12 cellular contexts compared by ENCODE assay signal in genomic region chr16:89482824-89483220, GRCh38. TPM values are rescaled to one million over a fixed set of nuclear protein-coding genes. Genes with fewer than 3 reads are reported as not detected.
DNase-seq lines count a peak whose midpoint lies in the region; ATAC-seq and TF ChIP-seq lines count a peak whose summit lies in the region.
"Had no signal": no experiment of that assay in that cellular context is flagged by ENCODE, and none has a peak within 500 bp of the region (broad histone marks: within the 10 kb centered on the region; RNA-seq: fewer than 3 reads in every experiment).

No MANE protein-coding gene starts in this region.

- H3K79me2 ChIP-seq in smooth muscle cell (ENCODE audit: low read depth), result peaks cover 100% of the 10 kb centered on the region

- no peak for TF ChIP-seq CTCF in smooth muscle cell (IDR thresholded peaks at IDR 0.05; ENCODE audit: borderline replicate concordance, insufficient read depth, poor library complexity, severe bottlenecking)

- intact Hi-C loops in activated CD4-positive, alpha-beta T cell treated with anti-CD3 and anti-CD28 coated beads, Interleukin-2, amount 10 ng/mL, durations not matched to agents 24 days and 14 days (cut with micrococcal nuclease), result no loop called here
- intact Hi-C loops in Right ventricle myocardium inferior (cut with DNase I), result no loop called here

- H3K36me3 ChIP-seq in smooth muscle cell (ENCODE audit: low read depth), result no peaks in the 10 kb centered on the region

- no peaks in the 10 kb centered on the region for H3K27me3 Mint-ChIP-seq in activated CD4-positive, alpha-beta T cell treated with anti-CD3 and anti-CD28 coated beads, Interleukin-2, amount 10 ng/mL, durations not matched to agents 24 days and 14 days
- no peaks in the 10 kb centered on the region for H3K27me3 Mint-ChIP-seq in activated T-helper 17 cell treated with anti-CD3 and anti-CD28 coated beads, Interleukin-2, amount 50 U/mL, for 72 hours
- H3K27me3 Mint-ChIP-seq in immature natural killer cell (ENCODE audit: low read depth in 3 of 3), result peaks cover 22 to 29% (median 27%) of the 10 kb centered on the region in 3 donors

- peaks cover 100% of the 10 kb centered on the region for H4K20me1 ChIP-seq in smooth muscle cell (ENCODE audit: low read depth)

- 67% methylated on average over 5 of the region's 5 CpGs for WGBS in smooth muscle cell (ENCODE audit: low lambda C conversion rate)

- peak overlapping the region; percentile 70 for H3K27ac Mint-ChIP-seq in activated CD4-positive, alpha-beta T cell treated with anti-CD3 and anti-CD28 coated beads, Interleukin-2, amount 10 ng/mL, durations not matched to agents 24 days and 14 days
- peak overlapping the region; percentile 88 for H3K27ac Mint-ChIP-seq in activated T-helper 17 cell treated with anti-CD3 and anti-CD28 coated beads, Interleukin-2, amount 50 U/mL, for 72 hours
- peak overlapping the region; percentile 32 to 80 (median 73) for H3K27ac Mint-ChIP-seq in immature natural killer cell

- peaks cover 45% of the 10 kb centered on the region for H3K4me1 ChIP-seq in smooth muscle cell (ENCODE audit: low read depth)

- no peak overlapping the region for H2AFZ ChIP-seq in smooth muscle cell (ENCODE audit: low read depth)

- no peak overlapping the region for H3K9ac ChIP-seq in smooth muscle cell (ENCODE audit: low read depth)

- no peaks in the 10 kb centered on the region for H3K9me3 ChIP-seq in smooth muscle cell (replicated peaks; ENCODE audit: low read depth)

- H3K4me3 Mint-ChIP-seq in activated CD4-positive, alpha-beta T cell treated with anti-CD3 and anti-CD28 coated beads, Interleukin-2, amount 10 ng/mL, durations not matched to agents 24 days and 14 days, result peak overlapping the region; percentile 62
- H3K4me3 Mint-ChIP-seq in activated T-helper 17 cell treated with anti-CD3 and anti-CD28 coated beads, Interleukin-2, amount 50 U/mL, for 72 hours, result peak overlapping the region; percentile 97
- peak overlapping the region; percentile 80 to 87 (median 80) for H3K4me3 Mint-ChIP-seq in immature natural killer cell

- DNase-seq in activated CD4-positive, alpha-beta T cell treated with anti-CD3 and anti-CD28 coated beads, Interleukin-2, amount 10 ng/mL, durations not matched to agents 24 days and 14 days, result no peak
- DNase-seq in activated CD4-positive, alpha-beta T cell treated with anti-CD3 and anti-CD28 coated beads for 1 hour, result no peak
- no peak for DNase-seq in immature natural killer cell
- DNase-seq in smooth muscle cell (lab: John Stamatoyannopoulos, UW; ENCODE audit: unreplicated experiment), result no peak
- DNase-seq in stimulated activated CD4-positive, alpha-beta T cell treated with anti-CD3 and anti-CD28 coated beads, Interleukin-4, amount 100 ng/mL, for 4 hours, result no peak
- no peak for DNase-seq in stimulated activated naive CD4-positive, alpha-beta T cell treated with Interleukin-2 at 50 U/mL for 16 hours (lab: John Stamatoyannopoulos, UW)
- no peak for DNase-seq in Right ventricle myocardium inferior (ENCODE audit: missing footprints)
- DNase-seq: cerebellar nuclear complex, mammary epithelial cell, NCI-H748 treated with DMSO at 0.1 percent for 48 hours had no signal

- peak overlapping the region; percentile 72 for H3K4me2 ChIP-seq in smooth muscle cell

- H3K4me1 Mint-ChIP-seq in activated CD4-positive, alpha-beta T cell treated with anti-CD3 and anti-CD28 coated beads, Interleukin-2, amount 10 ng/mL, durations not matched to agents 24 days and 14 days, result peaks cover 74% of the 10 kb centered on the region
- peaks cover 76% of the 10 kb centered on the region for H3K4me1 Mint-ChIP-seq in activated T-helper 17 cell treated with anti-CD3 and anti-CD28 coated beads, Interleukin-2, amount 50 U/mL, for 72 hours
- H3K4me1 Mint-ChIP-seq in immature natural killer cell, result peaks cover 90 to 95% of the 10 kb centered on the region in 2 donors

- no peaks in the 10 kb centered on the region for H3K9me3 Mint-ChIP-seq in activated CD4-positive, alpha-beta T cell treated with anti-CD3 and anti-CD28 coated beads, Interleukin-2, amount 10 ng/mL, durations not matched to agents 24 days and 14 days
- H3K9me3 Mint-ChIP-seq in activated T-helper 17 cell treated with anti-CD3 and anti-CD28 coated beads, Interleukin-2, amount 50 U/mL, for 72 hours, result no peaks in the 10 kb centered on the region
- no peaks in the 10 kb centered on the region for H3K9me3 Mint-ChIP-seq in immature natural killer cell

- H3K4me3 ChIP-seq in smooth muscle cell, result no peak overlapping the region

- no peak for ATAC-seq in activated T-helper 17 cell treated with anti-CD3 and anti-CD28 coated beads, Interleukin-2, amount 50 U/mL, for 72 hours (replicated peaks)
- no peak for ATAC-seq in Right ventricle myocardium inferior

- H3F3A ChIP-seq in smooth muscle cell (ENCODE audit: low read depth), result peaks cover 32% of the 10 kb centered on the region

- H3K36me3 Mint-ChIP-seq in activated CD4-positive, alpha-beta T cell treated with anti-CD3 and anti-CD28 coated beads, Interleukin-2, amount 10 ng/mL, durations not matched to agents 24 days and 14 days (ENCODE audit: low read depth), result peaks cover 28% of the 10 kb centered on the region
- H3K36me3 Mint-ChIP-seq in activated T-helper 17 cell treated with anti-CD3 and anti-CD28 coated beads, Interleukin-2, amount 50 U/mL, for 72 hours (ENCODE audit: low read depth), result peaks cover 82% of the 10 kb centered on the region
- H3K36me3 Mint-ChIP-seq in immature natural killer cell, result peaks cover 0 to 5% (median 0%) of the 10 kb centered on the region in 3 donors

- no peaks in the 10 kb centered on the region for H3K27me3 ChIP-seq in smooth muscle cell (ENCODE audit: low read depth)

- H3K27ac ChIP-seq in smooth muscle cell (ENCODE audit: low read depth), result peak overlapping the region; percentile 82
- H3K27ac ChIP-seq: HL-60 had no signal

RNA-seq across cellular contexts. Expression of gene ANKRD11, which starts 7.5 kb away (rescaled TPM):
- total RNA-seq in activated CD4-positive, alpha-beta T cell treated with anti-CD3 and anti-CD28 coated beads, Interleukin-2, amount 10 ng/mL, durations not matched to agents 24 days and 14 days, result 152 TPM in 2 replicates
- 100 to 1,000 TPM; 166 to 178 TPM for total RNA-seq in activated T-helper 17 cell treated with anti-CD3 and anti-CD28 coated beads, Interleukin-2, amount 50 U/mL, for 72 hours
- polyA plus RNA-seq in immature natural killer cell (10 to 100 TPM in 1 of 3 donors, 1 to 10 TPM in 2; 3.7 to 14.3 (median 8.5) TPM), smooth muscle cell (105 and 118 TPM in 2 replicates)
- total RNA-seq in smooth muscle cell (31.5 and 43.2 TPM in 2 replicates), Right ventricle myocardium inferior (64.9 TPM)

RNA-seq across cellular contexts. Expression of gene SPG7, which starts 25.4 kb away (rescaled TPM):
- total RNA-seq in activated CD4-positive, alpha-beta T cell treated with anti-CD3 and anti-CD28 coated beads, Interleukin-2, amount 10 ng/mL, durations not matched to agents 24 days and 14 days, result 109 and 110 TPM in 2 replicates
- 100 to 1,000 TPM; 115 to 135 TPM for total RNA-seq in activated T-helper 17 cell treated with anti-CD3 and anti-CD28 coated beads, Interleukin-2, amount 50 U/mL, for 72 hours
- polyA plus RNA-seq in immature natural killer cell, result 10 to 100 TPM; 39.7 to 48.4 (median 41.0) TPM
- 49.3 and 94.6 TPM in 2 replicates for total RNA-seq in smooth muscle cell
- polyA plus RNA-seq in smooth muscle cell, result 61.4 and 75.4 TPM in 2 replicates
- 96.1 TPM for total RNA-seq in Right ventricle myocardium inferior
